7 cellular contexts compared by ENCODE assay signal in genomic region chr2:176079285-176079830, GRCh38. TPM values are rescaled to one million over a fixed set of nuclear protein-coding genes. Genes with fewer than 3 reads are reported as not detected.
A peak's percentile ranks its signal among the peaks of the same experiment; 100 is the strongest.
DNase-seq lines count a peak whose midpoint lies in the region; ATAC-seq and TF ChIP-seq lines count a peak whose summit lies in the region.

No MANE protein-coding gene starts in this region.

- peak overlapping the region; percentile 50 to 85 (median 73) for H3K4me3 Mint-ChIP-seq in CD8-positive, alpha-beta memory T cell
- H3K4me3 Mint-ChIP-seq in activated naive CD8-positive, alpha-beta T cell treated with anti-CD3 and anti-CD28 coated beads, Interleukin-2, amount 10 ng/mL, durations not matched to agents 7 days and 5 days, result peak overlapping the region; percentile 53
- peak overlapping the region; percentile 66 for H3K4me3 Mint-ChIP-seq in nephron progenitor cell

- TF ChIP-seq CTCF in HEK293 (tag by site-specific recombination; IDR thresholded peaks at IDR 0.05) (no peak), nephron progenitor cell (IDR thresholded peaks at IDR 0.05) (no peak), PC-3 (conservative IDR thresholded peaks at IDR 0.05; ENCODE audit: low read depth, low read length) (no peak)

- H3K9ac ChIP-seq in PC-3 (ENCODE audit: low read length), result no peak overlapping the region

- peaks cover 87% of the 10 kb centered on the region for H3K27me3 ChIP-seq in CD8-positive, alpha-beta memory T cell (ENCODE audit: insufficient read depth, low read length, poor library complexity, severe bottlenecking)
- peaks cover 51% of the 10 kb centered on the region for H3K27me3 ChIP-seq in PC-3 (ENCODE audit: low read length)

- H3K36me3 ChIP-seq in CD8-positive, alpha-beta memory T cell (ENCODE audit: insufficient read depth, low read length), result no peaks in the 10 kb centered on the region
- no peaks in the 10 kb centered on the region for H3K36me3 ChIP-seq in HEK293 (ENCODE audit: control insufficient read depth in 2 of 2, insufficient read depth in 1 of 2, low read length in 2 of 2)
- H3K36me3 ChIP-seq in PC-3 (ENCODE audit: low read depth, low read length), result no peaks in the 10 kb centered on the region

- peak overlapping the region in 6 of 8 donors; percentile 39 to 94 (median 67) for H3K27ac Mint-ChIP-seq in CD8-positive, alpha-beta memory T cell
- H3K27ac Mint-ChIP-seq in activated naive CD8-positive, alpha-beta T cell treated with anti-CD3 and anti-CD28 coated beads, Interleukin-2, amount 10 ng/mL, durations not matched to agents 7 days and 5 days, result peak overlapping the region; percentile 63
- H3K27ac Mint-ChIP-seq in nephron progenitor cell, result no peak overlapping the region

- H3K27me3 Mint-ChIP-seq in CD8-positive, alpha-beta memory T cell, result peaks cover 81 to 86% of the 10 kb centered on the region in 2 donors
- peaks cover 83% of the 10 kb centered on the region for H3K27me3 Mint-ChIP-seq in activated naive CD8-positive, alpha-beta T cell treated with anti-CD3 and anti-CD28 coated beads, Interleukin-2, amount 10 ng/mL, durations not matched to agents 7 days and 5 days
- peaks cover 99% of the 10 kb centered on the region for H3K27me3 Mint-ChIP-seq in nephron progenitor cell (ENCODE audit: low read depth, poor library complexity)

- no peak overlapping the region for H2AFZ ChIP-seq in PC-3 (ENCODE audit: low read length)

- no peaks in the 10 kb centered on the region for H3K9me2 ChIP-seq in PC-3 (replicated peaks; ENCODE audit: low read length)

- no peak overlapping the region for H3K27ac ChIP-seq in CD8-positive, alpha-beta memory T cell (ENCODE audit: low read depth, low read length)
- H3K27ac ChIP-seq in HEK293 (ENCODE audit: extremely low read depth, low read depth, low read length), result peak overlapping the region; percentile 33; the same call in 1 of the 2 replicates
- H3K27ac ChIP-seq in PC-3 (ENCODE audit: low read length), result no peak overlapping the region

- POLR2A ChIA-PET in CD8-positive, alpha-beta memory T cell (lab: Charles Lee), result interaction anchor here (0.5 kb wide), 2 partner anchors 58 to 558 kb away, joined by 3 to 4 read pairs; no protein-coding TSS in a partner anchor
- POLR2A ChIA-PET in HEK293 (lab: Yijun Ruan, JAX), result interaction anchor here (0.8 to 2.7 kb wide), 2 partner anchors 25 to 77 kb away, joined by 4 to 12 read pairs; partner anchors contain the start of gene LNPK
- POLR2A ChIA-PET in activated naive CD8-positive, alpha-beta T cell treated with anti-CD3 and anti-CD28 coated beads, Interleukin-2, amount 10 ng/mL, durations not matched to agents 7 days and 5 days (lab: Charles Lee), result no interaction called here
- POLR2A ChIA-PET in PC-3 (lab: Charles Lee; ENCODE audit: unreplicated experiment), result no interaction called here

- peaks cover 6% of the 10 kb centered on the region for H3K4me1 ChIP-seq in CD8-positive, alpha-beta memory T cell (ENCODE audit: insufficient read depth, low read length)
- H3K4me1 ChIP-seq in HEK293 (ENCODE audit: control insufficient read depth, insufficient read depth, low read length), result no peaks in the 10 kb centered on the region
- H3K4me1 ChIP-seq in PC-3 (ENCODE audit: insufficient read depth, low read length), result no peaks in the 10 kb centered on the region

- no peak overlapping the region for H3K4me3 ChIP-seq in CD8-positive, alpha-beta memory T cell (ENCODE audit: low read length)
- H3K4me3 ChIP-seq in HEK293 (ENCODE audit: low read depth, low read length) (peak overlapping the region; percentile 42), PC-3 (ENCODE audit: low read length) (no peak overlapping the region)

- H3K9me3 Mint-ChIP-seq in CD8-positive, alpha-beta memory T cell, result peaks cover 14 to 64% (median 58%) of the 10 kb centered on the region in 5 donors
- H3K9me3 Mint-ChIP-seq in activated naive CD8-positive, alpha-beta T cell treated with anti-CD3 and anti-CD28 coated beads, Interleukin-2, amount 10 ng/mL, durations not matched to agents 7 days and 5 days, result peaks cover 11% of the 10 kb centered on the region
- H3K9me3 Mint-ChIP-seq in nephron progenitor cell, result peaks cover 10% of the 10 kb centered on the region

- H4K20me1 ChIP-seq in PC-3 (ENCODE audit: low read length), result no peaks in the 10 kb centered on the region

- peaks cover 7% of the 10 kb centered on the region for H3K9me3 ChIP-seq in CD8-positive, alpha-beta memory T cell (ENCODE audit: low read length)
- H3K9me3 ChIP-seq in HEK293 (ENCODE audit: control insufficient read depth, insufficient read depth, low read depth, low read length) (no peaks in the 10 kb centered on the region), PC-3 (ENCODE audit: low read length) (no peaks in the 10 kb centered on the region)

- peaks cover 0 to 5% (median 4%) of the 10 kb centered on the region in 3 donors for H3K36me3 Mint-ChIP-seq in CD8-positive, alpha-beta memory T cell
- H3K36me3 Mint-ChIP-seq in activated naive CD8-positive, alpha-beta T cell treated with anti-CD3 and anti-CD28 coated beads, Interleukin-2, amount 10 ng/mL, durations not matched to agents 7 days and 5 days, result peaks cover 9% of the 10 kb centered on the region
- H3K36me3 Mint-ChIP-seq in nephron progenitor cell (ENCODE audit: low read depth), result no peaks in the 10 kb centered on the region

- DNase-seq in CD8-positive, alpha-beta memory T cell, result no peak
- no peak for DNase-seq in activated naive CD8-positive, alpha-beta T cell treated with anti-CD3 and anti-CD28 coated beads, Interleukin-2, amount 10 ng/mL, durations not matched to agents 7 days and 5 days
- peak; percentile 44 for DNase-seq in nephron progenitor cell
- no peak for DNase-seq in PC-3
- DNase-seq in cerebellar nuclear complex (lab: John Stamatoyannopoulos, UW), result no peak

- H3F3A ChIP-seq in PC-3 (ENCODE audit: low read length, unreplicated experiment), result no peaks in the 10 kb centered on the region

- CTCF ChIA-PET in CD8-positive, alpha-beta memory T cell (lab: Charles Lee), result no interaction called here
- CTCF ChIA-PET in HEK293 (lab: Yijun Ruan, JAX), result interaction anchor here (0.6 to 3.2 kb wide), 33 partner anchors 8 to 1073 kb away, joined by 3 to 44 read pairs (median 4); partner anchors contain the start of genes HOXD12, HOXD13 and LNPK
- CTCF ChIA-PET in PC-3 (lab: Charles Lee), result no interaction called here

- no peak overlapping the region for H3K4me2 ChIP-seq in PC-3 (ENCODE audit: low read length)

- peaks cover 11 to 12% (median 11%) of the 10 kb centered on the region in 3 donors for H3K4me1 Mint-ChIP-seq in CD8-positive, alpha-beta memory T cell
- peaks cover 7% of the 10 kb centered on the region for H3K4me1 Mint-ChIP-seq in activated naive CD8-positive, alpha-beta T cell treated with anti-CD3 and anti-CD28 coated beads, Interleukin-2, amount 10 ng/mL, durations not matched to agents 7 days and 5 days
- peaks cover 29% of the 10 kb centered on the region for H3K4me1 Mint-ChIP-seq in nephron progenitor cell

- no peak for ATAC-seq in activated naive CD8-positive, alpha-beta T cell treated with anti-CD3 and anti-CD28 coated beads, Interleukin-2, amount 10 ng/mL, durations not matched to agents 7 days and 5 days (ENCODE audit: low read depth)
- ATAC-seq in PC-3 (no peak), GM21576 (IDR thresholded peaks at IDR 0.05; ENCODE audit: unreplicated experiment) (no peak)

- H3K79me2 ChIP-seq in PC-3 (ENCODE audit: low read length), result no peaks in the 10 kb centered on the region

- intact Hi-C loops in PC-3 (cut with micrococcal nuclease), result no loop called here

- no TSS peak for BruUV-seq in PC-3 (replicated peaks; lab: Mats Ljungman, UMichigan)

RNA-seq across cellular contexts. Expression of gene EVX2, which starts 4.4 kb away (rescaled TPM):
- total RNA-seq in CD8-positive, alpha-beta memory T cell, result not detected
- polyA plus RNA-seq in CD8-positive, alpha-beta memory T cell, result not detected
- total RNA-seq in activated naive CD8-positive, alpha-beta T cell treated with anti-CD3 and anti-CD28 coated beads, Interleukin-2, amount 10 ng/mL, durations not matched to agents 7 days and 5 days, result not detected
- not detected in 2 replicates for total RNA-seq in PC-3 (2014; rRNA removed)

RNA-seq across cellular contexts. Expression of gene HOXD13, which starts 13.2 kb away (rescaled TPM):
- not detected for total RNA-seq in CD8-positive, alpha-beta memory T cell
- polyA plus RNA-seq in CD8-positive, alpha-beta memory T cell, result not detected
- total RNA-seq in activated naive CD8-positive, alpha-beta T cell treated with anti-CD3 and anti-CD28 coated beads, Interleukin-2, amount 10 ng/mL, durations not matched to agents 7 days and 5 days, result not detected
- 0.36 and 0.46 TPM in 2 replicates for total RNA-seq in PC-3 (2014; rRNA removed)

RNA-seq across cellular contexts. Expression of gene HOXD12, which starts 20.2 kb away (rescaled TPM):
- total RNA-seq in CD8-positive, alpha-beta memory T cell, result not detected
- polyA plus RNA-seq in CD8-positive, alpha-beta memory T cell, result not detected
- not detected for total RNA-seq in activated naive CD8-positive, alpha-beta T cell treated with anti-CD3 and anti-CD28 coated beads, Interleukin-2, amount 10 ng/mL, durations not matched to agents 7 days and 5 days
- not detected in 2 replicates for total RNA-seq in PC-3 (2014; rRNA removed)

RNA-seq across cellular contexts. Expression of gene HOXD11, which starts 27.7 kb away (rescaled TPM):
- total RNA-seq in CD8-positive, alpha-beta memory T cell, result not detected
- not detected for polyA plus RNA-seq in CD8-positive, alpha-beta memory T cell
- total RNA-seq in activated naive CD8-positive, alpha-beta T cell treated with anti-CD3 and anti-CD28 coated beads, Interleukin-2, amount 10 ng/mL, durations not matched to agents 7 days and 5 days, result not detected
- not detected in 2 replicates for total RNA-seq in PC-3 (2014; rRNA removed)

RNA-seq across cellular contexts. Expression of gene HOXD10, which starts 37.2 kb away (rescaled TPM):
- total RNA-seq in CD8-positive, alpha-beta memory T cell, result not detected
- not detected for polyA plus RNA-seq in CD8-positive, alpha-beta memory T cell
- not detected for total RNA-seq in activated naive CD8-positive, alpha-beta T cell treated with anti-CD3 and anti-CD28 coated beads, Interleukin-2, amount 10 ng/mL, durations not matched to agents 7 days and 5 days
- not detected in 2 replicates for total RNA-seq in PC-3 (2014; rRNA removed)

Comparison
In these comparisons a context has a peak if more than half of its experiments do, and no peak if none do; other contexts are left out.
1. POLR2A ChIA-PET loops: an anchor here in CD8-positive, alpha-beta memory T cell (0.5 kb wide) and HEK293 (0.8 to 2.7 kb wide); none called in activated naive CD8-positive, alpha-beta T cell treated with anti-CD3 and anti-CD28 coated beads, Interleukin-2, amount 10 ng/mL, durations not matched to agents 7 days and 5 days and PC-3.